Comparison of ENCODE assay signal across 1 cellular context in the genomic region with DNA sequence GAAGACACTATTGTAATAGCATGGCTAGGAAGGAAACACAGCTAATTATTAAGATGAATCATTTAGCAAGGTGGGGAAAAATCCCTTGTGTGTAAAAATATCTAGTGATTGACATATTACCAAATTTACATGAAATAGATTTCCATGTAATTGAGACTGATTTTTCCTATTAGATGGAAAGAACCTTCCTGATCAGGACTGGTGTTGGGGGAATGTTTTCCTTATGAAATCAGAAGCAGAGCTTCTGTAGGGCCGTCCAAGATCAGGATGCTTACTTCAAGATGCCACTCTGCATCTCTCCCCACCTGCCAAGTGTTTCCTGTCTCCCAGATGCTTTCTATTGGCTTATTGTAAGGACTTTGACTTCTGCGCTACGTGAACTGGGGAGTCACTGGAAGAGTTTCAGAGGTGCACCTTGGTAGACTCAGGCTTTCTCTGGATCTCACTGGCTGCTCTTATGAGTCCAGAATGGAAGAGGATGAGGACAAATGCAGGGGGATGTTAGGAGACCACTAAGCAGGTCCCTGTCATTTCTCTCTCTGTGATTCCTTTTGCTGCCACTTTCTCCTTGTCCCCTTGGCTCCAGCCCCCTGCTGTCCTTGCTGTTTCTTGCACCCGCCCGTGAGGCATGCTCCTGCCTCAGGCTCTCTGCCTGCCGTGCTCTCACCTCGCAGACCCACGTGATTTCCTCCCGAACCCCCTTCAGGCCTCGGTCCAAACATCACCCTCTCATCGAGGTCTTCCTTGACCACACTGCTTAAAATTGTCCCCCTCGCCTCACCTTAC.
TF ChIP-seq lines count a peak whose summit lies in the region.

No MANE protein-coding gene starts in this region.

TF ChIP-seq in GM23338, 12 proteins besides CTCF, POLR2A, EP300 and RAD21:
- no peak for TF ChIP-seq NANOG (IDR thresholded peaks at IDR 0.05; ENCODE audit: borderline replicate concordance)
- TF ChIP-seq, protein P1, sequence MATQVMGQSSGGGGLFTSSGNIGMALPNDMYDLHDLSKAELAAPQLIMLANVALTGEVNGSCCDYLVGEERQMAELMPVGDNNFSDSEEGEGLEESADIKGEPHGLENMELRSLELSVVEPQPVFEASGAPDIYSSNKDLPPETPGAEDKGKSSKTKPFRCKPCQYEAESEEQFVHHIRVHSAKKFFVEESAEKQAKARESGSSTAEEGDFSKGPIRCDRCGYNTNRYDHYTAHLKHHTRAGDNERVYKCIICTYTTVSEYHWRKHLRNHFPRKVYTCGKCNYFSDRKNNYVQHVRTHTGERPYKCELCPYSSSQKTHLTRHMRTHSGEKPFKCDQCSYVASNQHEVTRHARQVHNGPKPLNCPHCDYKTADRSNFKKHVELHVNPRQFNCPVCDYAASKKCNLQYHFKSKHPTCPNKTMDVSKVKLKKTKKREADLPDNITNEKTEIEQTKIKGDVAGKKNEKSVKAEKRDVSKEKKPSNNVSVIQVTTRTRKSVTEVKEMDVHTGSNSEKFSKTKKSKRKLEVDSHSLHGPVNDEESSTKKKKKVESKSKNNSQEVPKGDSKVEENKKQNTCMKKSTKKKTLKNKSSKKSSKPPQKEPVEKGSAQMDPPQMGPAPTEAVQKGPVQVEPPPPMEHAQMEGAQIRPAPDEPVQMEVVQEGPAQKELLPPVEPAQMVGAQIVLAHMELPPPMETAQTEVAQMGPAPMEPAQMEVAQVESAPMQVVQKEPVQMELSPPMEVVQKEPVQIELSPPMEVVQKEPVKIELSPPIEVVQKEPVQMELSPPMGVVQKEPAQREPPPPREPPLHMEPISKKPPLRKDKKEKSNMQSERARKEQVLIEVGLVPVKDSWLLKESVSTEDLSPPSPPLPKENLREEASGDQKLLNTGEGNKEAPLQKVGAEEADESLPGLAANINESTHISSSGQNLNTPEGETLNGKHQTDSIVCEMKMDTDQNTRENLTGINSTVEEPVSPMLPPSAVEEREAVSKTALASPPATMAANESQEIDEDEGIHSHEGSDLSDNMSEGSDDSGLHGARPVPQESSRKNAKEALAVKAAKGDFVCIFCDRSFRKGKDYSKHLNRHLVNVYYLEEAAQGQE (IDR thresholded peaks at IDR 0.05; ENCODE audit: unreplicated experiment): no peak
- no peak for TF ChIP-seq JUNB (IDR thresholded peaks at IDR 0.05; ENCODE audit: unreplicated experiment)
- TF ChIP-seq ZNF331 (CRISPR knock-in tag; IDR thresholded peaks at IDR 0.05; ENCODE audit: low read depth): no peak
- TF ChIP-seq STAT1 (IDR thresholded peaks at IDR 0.05; ENCODE audit: unreplicated experiment): no peak
- no peak for TF ChIP-seq EZH2 (IDR thresholded peaks at IDR 0.05; ENCODE audit: low read depth, unreplicated experiment)
- TF ChIP-seq, protein P2, sequence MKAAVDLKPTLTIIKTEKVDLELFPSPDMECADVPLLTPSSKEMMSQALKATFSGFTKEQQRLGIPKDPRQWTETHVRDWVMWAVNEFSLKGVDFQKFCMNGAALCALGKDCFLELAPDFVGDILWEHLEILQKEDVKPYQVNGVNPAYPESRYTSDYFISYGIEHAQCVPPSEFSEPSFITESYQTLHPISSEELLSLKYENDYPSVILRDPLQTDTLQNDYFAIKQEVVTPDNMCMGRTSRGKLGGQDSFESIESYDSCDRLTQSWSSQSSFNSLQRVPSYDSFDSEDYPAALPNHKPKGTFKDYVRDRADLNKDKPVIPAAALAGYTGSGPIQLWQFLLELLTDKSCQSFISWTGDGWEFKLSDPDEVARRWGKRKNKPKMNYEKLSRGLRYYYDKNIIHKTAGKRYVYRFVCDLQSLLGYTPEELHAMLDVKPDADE (IDR thresholded peaks at IDR 0.05): no peak
- no peak for TF ChIP-seq ZNF114 (CRISPR knock-in tag; IDR thresholded peaks at IDR 0.05)
- no peak for TF ChIP-seq CREB1 (CRISPR knock-in tag; IDR thresholded peaks at IDR 0.05; ENCODE audit: low read depth)
- TF ChIP-seq POLR2AphosphoS5 (IDR thresholded peaks at IDR 0.05; ENCODE audit: low read depth): no peak
- TF ChIP-seq EZH2phosphoT487 (IDR thresholded peaks at IDR 0.05; ENCODE audit: unreplicated experiment): no peak
- TF ChIP-seq, protein P3, sequence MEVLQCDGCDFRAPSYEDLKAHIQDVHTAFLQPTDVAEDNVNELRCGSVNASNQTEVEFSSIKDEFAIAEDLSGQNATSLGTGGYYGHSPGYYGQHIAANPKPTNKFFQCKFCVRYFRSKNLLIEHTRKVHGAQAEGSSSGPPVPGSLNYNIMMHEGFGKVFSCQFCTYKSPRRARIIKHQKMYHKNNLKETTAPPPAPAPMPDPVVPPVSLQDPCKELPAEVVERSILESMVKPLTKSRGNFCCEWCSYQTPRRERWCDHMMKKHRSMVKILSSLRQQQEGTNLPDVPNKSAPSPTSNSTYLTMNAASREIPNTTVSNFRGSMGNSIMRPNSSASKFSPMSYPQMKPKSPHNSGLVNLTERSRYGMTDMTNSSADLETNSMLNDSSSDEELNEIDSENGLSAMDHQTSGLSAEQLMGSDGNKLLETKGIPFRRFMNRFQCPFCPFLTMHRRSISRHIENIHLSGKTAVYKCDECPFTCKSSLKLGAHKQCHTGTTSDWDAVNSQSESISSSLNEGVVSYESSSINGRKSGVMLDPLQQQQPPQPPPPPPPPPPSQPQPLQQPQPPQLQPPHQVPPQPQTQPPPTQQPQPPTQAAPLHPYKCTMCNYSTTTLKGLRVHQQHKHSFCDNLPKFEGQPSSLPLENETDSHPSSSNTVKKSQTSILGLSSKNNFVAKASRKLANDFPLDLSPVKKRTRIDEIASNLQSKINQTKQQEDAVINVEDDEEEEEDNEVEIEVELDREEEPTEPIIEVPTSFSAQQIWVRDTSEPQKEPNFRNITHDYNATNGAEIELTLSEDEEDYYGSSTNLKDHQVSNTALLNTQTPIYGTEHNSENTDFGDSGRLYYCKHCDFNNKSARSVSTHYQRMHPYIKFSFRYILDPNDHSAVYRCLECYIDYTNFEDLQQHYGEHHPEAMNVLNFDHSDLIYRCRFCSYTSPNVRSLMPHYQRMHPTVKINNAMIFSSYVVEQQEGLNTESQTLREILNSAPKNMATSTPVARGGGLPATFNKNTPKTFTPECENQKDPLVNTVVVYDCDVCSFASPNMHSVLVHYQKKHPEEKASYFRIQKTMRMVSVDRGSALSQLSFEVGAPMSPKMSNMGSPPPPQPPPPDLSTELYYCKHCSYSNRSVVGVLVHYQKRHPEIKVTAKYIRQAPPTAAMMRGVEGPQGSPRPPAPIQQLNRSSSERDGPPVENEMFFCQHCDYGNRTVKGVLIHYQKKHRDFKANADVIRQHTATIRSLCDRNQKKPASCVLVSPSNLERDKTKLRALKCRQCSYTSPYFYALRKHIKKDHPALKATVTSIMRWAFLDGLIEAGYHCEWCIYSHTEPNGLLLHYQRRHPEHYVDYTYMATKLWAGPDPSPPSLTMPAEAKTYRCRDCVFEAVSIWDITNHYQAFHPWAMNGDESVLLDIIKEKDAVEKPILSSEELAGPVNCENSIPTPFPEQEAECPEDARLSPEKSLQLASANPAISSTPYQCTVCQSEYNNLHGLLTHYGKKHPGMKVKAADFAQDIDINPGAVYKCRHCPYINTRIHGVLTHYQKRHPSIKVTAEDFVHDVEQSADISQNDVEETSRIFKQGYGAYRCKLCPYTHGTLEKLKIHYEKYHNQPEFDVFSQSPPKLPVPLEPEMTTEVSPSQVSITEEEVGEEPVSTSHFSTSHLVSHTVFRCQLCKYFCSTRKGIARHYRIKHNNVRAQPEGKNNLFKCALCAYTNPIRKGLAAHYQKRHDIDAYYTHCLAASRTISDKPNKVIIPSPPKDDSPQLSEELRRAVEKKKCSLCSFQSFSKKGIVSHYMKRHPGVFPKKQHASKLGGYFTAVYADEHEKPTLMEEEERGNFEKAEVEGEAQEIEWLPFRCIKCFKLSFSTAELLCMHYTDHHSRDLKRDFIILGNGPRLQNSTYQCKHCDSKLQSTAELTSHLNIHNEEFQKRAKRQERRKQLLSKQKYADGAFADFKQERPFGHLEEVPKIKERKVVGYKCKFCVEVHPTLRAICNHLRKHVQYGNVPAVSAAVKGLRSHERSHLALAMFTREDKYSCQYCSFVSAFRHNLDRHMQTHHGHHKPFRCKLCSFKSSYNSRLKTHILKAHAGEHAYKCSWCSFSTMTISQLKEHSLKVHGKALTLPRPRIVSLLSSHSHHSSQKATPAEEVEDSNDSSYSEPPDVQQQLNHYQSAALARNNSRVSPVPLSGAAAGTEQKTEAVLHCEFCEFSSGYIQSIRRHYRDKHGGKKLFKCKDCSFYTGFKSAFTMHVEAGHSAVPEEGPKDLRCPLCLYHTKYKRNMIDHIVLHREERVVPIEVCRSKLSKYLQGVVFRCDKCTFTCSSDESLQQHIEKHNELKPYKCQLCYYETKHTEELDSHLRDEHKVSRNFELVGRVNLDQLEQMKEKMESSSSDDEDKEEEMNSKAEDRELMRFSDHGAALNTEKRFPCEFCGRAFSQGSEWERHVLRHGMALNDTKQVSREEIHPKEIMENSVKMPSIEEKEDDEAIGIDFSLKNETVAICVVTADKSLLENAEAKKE (CRISPR knock-in tag; IDR thresholded peaks at IDR 0.05): no peak
TF ChIP-seq in GM23338: peak in this region for 0.
